Comparison of ENCODE assay signal across 13 cellular contexts in genomic region chr2:237435844-237436590, GRCh38. TPM values are rescaled to one million over a fixed set of nuclear protein-coding genes. Genes with fewer than 3 reads are reported as not detected.
DNase-seq lines count a peak whose midpoint lies in the region; ATAC-seq, FAIRE-seq and TF ChIP-seq lines count a peak whose summit lies in the region.
"Had no signal": no experiment of that assay in that cellular context is flagged by ENCODE, and none has a peak within 500 bp of the region (broad histone marks: within the 10 kb centered on the region; RNA-seq: fewer than 3 reads in every experiment).

No MANE protein-coding gene starts in this region.

- no peak for FAIRE-seq in H1 (lab: Jason Lieb, UNC)
- FAIRE-seq: endometrium had no signal

- no peak overlapping the region for H2BK20ac ChIP-seq in H1 (ENCODE audit: low read length)

- no peaks in the 10 kb centered on the region for H4K20me1 ChIP-seq in H1 (replicated peaks in 1 of 2; ENCODE audit: control insufficient read depth in 1 of 2, insufficient read depth in 2 of 2, low read length in 2 of 2)

- TF ChIP-seq CTCF in AG04449 (IDR thresholded peaks at IDR 0.05; ENCODE audit: insufficient read depth, low read length, missing control alignments) (no peak), H1 (IDR thresholded peaks at IDR 0.05; ENCODE audit: control extremely low read depth in 1 of 3, insufficient read depth in 1 of 3, low read depth in 1 of 3, low read length in 3 of 3) (no peak), GM10266 (IDR thresholded peaks at IDR 0.05; ENCODE audit: control insufficient read depth, insufficient read depth, low read depth, missing control alignments) (no peak)

- H4K91ac ChIP-seq in H1 (replicated peaks; ENCODE audit: insufficient read length, low read length) (no peak overlapping the region), neuronal stem cell (ENCODE audit: low read depth, low read length, poor library complexity) (no peak overlapping the region)

- TF ChIP-seq RAD21 in H1 (IDR thresholded peaks at IDR 0.05 in 1 of 2, conservative IDR thresholded peaks at IDR 0.05 in 1 of 2; ENCODE audit: low read depth in 2 of 2, low read length in 2 of 2) = no peak

- H3K4me2 ChIP-seq in H1 (ENCODE audit: insufficient read depth in 1 of 2, low read depth in 2 of 2, low read length in 2 of 2) = no peak overlapping the region
- no peak overlapping the region for H3K4me2 ChIP-seq in neuronal stem cell (ENCODE audit: insufficient read depth, low read length, poor library complexity, severe bottlenecking)

- H3K23me2 ChIP-seq in H1 (ENCODE audit: low read depth, low read length) = no peaks in the 10 kb centered on the region

- CTCF ChIA-PET in AG04449 (lab: Yijun Ruan, JAX) = interaction anchor here (0.7 to 13.6 kb wide), 12 partner anchors 8 to 271 kb away, joined by 3 to 200 read pairs (median 5); partner anchors contain the start of gene COL6A3
- CTCF ChIA-PET in H1 (lab: Charles Lee; ENCODE audit: partially characterized antibody) = interaction anchor here (0.6 to 11.7 kb wide), 3 partner anchors 18 to 280 kb away, joined by 3 to 102 read pairs (median 3); partner anchors contain the start of gene COL6A3

- H2BK12ac ChIP-seq in H1 (ENCODE audit: low read depth, low read length) (no peak overlapping the region), neuronal stem cell (ENCODE audit: low read length) (no peak overlapping the region)

- H3K4me1 ChIP-seq in H1 (replicated peaks in 1 of 4; ENCODE audit: control insufficient read depth in 3 of 4, insufficient read depth in 4 of 4, low read length in 3 of 4) (peaks cover 0 to 17% (median 9%) of the 10 kb centered on the region in 4 experiments; a peak in 6 of 7 replicates), neuronal stem cell (ENCODE audit: control insufficient read depth in 2 of 2, insufficient read depth in 1 of 2, low read depth in 1 of 2, low read length in 2 of 2) (peaks cover 0 to 5% of the 10 kb centered on the region in 2 donors)
- H3K4me1 ChIP-seq: upper lobe of right lung had no signal

- H3K4me3 ChIP-seq in AG04449 (ENCODE audit: low read depth, low read length) (no peak overlapping the region), H1 (ENCODE audit: extremely low read depth in 1 of 4, insufficient read depth in 2 of 4, low read depth in 3 of 4, low read length in 4 of 4) (no peak overlapping the region), neuronal stem cell (ENCODE audit: low read length in 2 of 2) (no peak overlapping the region)
- H3K4me3 ChIP-seq: upper lobe of right lung had no signal

- no peak overlapping the region; the same call in 1 of the 2 replicates for H4K8ac ChIP-seq in H1 (ENCODE audit: extremely low read depth, insufficient read depth, low read length)
- no peak overlapping the region for H4K8ac ChIP-seq in neuronal stem cell (ENCODE audit: low read depth, low read length)

- H3K4ac ChIP-seq in H1 (replicated peaks; ENCODE audit: insufficient read length, low read depth, low read length) = no peak overlapping the region
- H3K4ac ChIP-seq in neuronal stem cell (ENCODE audit: low read length) = no peak overlapping the region

- TF ChIP-seq POLR2A in H1 (IDR thresholded peaks at IDR 0.05; ENCODE audit: control extremely low read depth in 1 of 2, low read depth in 2 of 2, low read length in 2 of 2) = no peak

- no peaks in the 10 kb centered on the region for H3K9me3 ChIP-seq in H1 (ENCODE audit: insufficient read depth in 2 of 2, low read depth in 1 of 2, low read length in 1 of 2)
- no peaks in the 10 kb centered on the region for H3K9me3 ChIP-seq in neuronal stem cell (replicated peaks in 1 of 2; ENCODE audit: control insufficient read depth in 2 of 2, insufficient read depth in 1 of 2, low read depth in 1 of 2, low read length in 2 of 2)
- H3K9me3 ChIP-seq: upper lobe of right lung had no signal

- H3K18ac ChIP-seq in H1 (ENCODE audit: extremely low read depth, low read length) (no peak overlapping the region), neuronal stem cell (ENCODE audit: low read length) (no peak overlapping the region)

- no peak for TF ChIP-seq EP300 in H1 (IDR thresholded peaks at IDR 0.05; ENCODE audit: borderline replicate concordance in 1 of 2, low read depth in 2 of 2, low read length in 2 of 2)

- H2AFZ ChIP-seq in H1 (ENCODE audit: low read length) = no peak overlapping the region
- H2AFZ ChIP-seq in neuronal stem cell (ENCODE audit: low read length) = no peak overlapping the region

- no peak overlapping the region for H2BK120ac ChIP-seq in H1 (replicated peaks; ENCODE audit: low read depth, low read length)
- H2BK120ac ChIP-seq in neuronal stem cell (ENCODE audit: low read depth, low read length) = no peak overlapping the region

- H3K27ac ChIP-seq in H1 (ENCODE audit: low read depth, low read length) (no peak overlapping the region), neuronal stem cell (replicated peaks; ENCODE audit: low read length) (no peak overlapping the region)
- H3K27ac ChIP-seq: upper lobe of right lung had no signal

- no peaks in the 10 kb centered on the region for H3K79me2 ChIP-seq in H1 (ENCODE audit: control insufficient read depth in 1 of 2, insufficient read depth in 2 of 2, low read length in 2 of 2)

- no peaks in the 10 kb centered on the region for H3K79me1 ChIP-seq in H1 (ENCODE audit: low read depth, low read length)
- no peaks in the 10 kb centered on the region for H3K79me1 ChIP-seq in neuronal stem cell (ENCODE audit: low read depth, low read length)

- no peak overlapping the region for H3K14ac ChIP-seq in H1 (ENCODE audit: insufficient read length)
- H3K14ac ChIP-seq in neuronal stem cell (ENCODE audit: low read length) = no peak overlapping the region

- no peak for ATAC-seq in GM18858 (IDR thresholded peaks at IDR 0.05; ENCODE audit: unreplicated experiment)

- H3K56ac ChIP-seq in H1 (replicated peaks; ENCODE audit: insufficient read length, low read depth, low read length) = no peak overlapping the region

- no peaks in the 10 kb centered on the region for H3K36me3 ChIP-seq in H1 (ENCODE audit: control insufficient read depth in 2 of 4, insufficient read depth in 4 of 4, low read length in 3 of 4)
- no peaks in the 10 kb centered on the region for H3K36me3 ChIP-seq in neuronal stem cell (replicated peaks in 1 of 2; ENCODE audit: control insufficient read depth in 2 of 2, insufficient read depth in 2 of 2, low read length in 2 of 2)
- H3K36me3 ChIP-seq: upper lobe of right lung had no signal

- H3K27me3 ChIP-seq in H1 (replicated peaks in 1 of 4; ENCODE audit: control insufficient read depth in 3 of 4, extremely low read depth in 1 of 4, insufficient read depth in 3 of 4, low read length in 3 of 4) (no peaks in the 10 kb centered on the region; a peak in 1 of 7 replicates), neuronal stem cell (ENCODE audit: control insufficient read depth in 3 of 3, insufficient read depth in 3 of 3, low read depth in 1 of 3, low read length in 3 of 3) (peaks cover 0 to 3% (median 0%) of the 10 kb centered on the region in 3 experiments)

- H2AK5ac ChIP-seq in H1 (ENCODE audit: low read depth, low read length) (no peak overlapping the region), neuronal stem cell (ENCODE audit: low read depth, low read length) (peak overlapping the region; percentile 42)

- H3K23ac ChIP-seq in H1 (ENCODE audit: insufficient read length) = no peak overlapping the region
- no peak overlapping the region for H3K23ac ChIP-seq in neuronal stem cell (ENCODE audit: low read depth, low read length, poor library complexity)

- 0 out of 2 replicates have a peak overlapping the region, but pooled peaks have one; percentile 18 for H2BK15ac ChIP-seq in H1 (ENCODE audit: low read length)
- no peak overlapping the region for H2BK15ac ChIP-seq in neuronal stem cell (ENCODE audit: low read length)

- H2BK5ac ChIP-seq in H1 (ENCODE audit: low read depth, low read length) (no peak overlapping the region), neuronal stem cell (ENCODE audit: low read length) (no peak overlapping the region)

- no peak overlapping the region for H3K9ac ChIP-seq in H1 (replicated peaks in 1 of 4; ENCODE audit: extremely low read depth in 1 of 4, low read depth in 3 of 4, low read length in 3 of 4)
- no peak overlapping the region for H3K9ac ChIP-seq in neuronal stem cell (ENCODE audit: low read depth, low read length, poor library complexity)

- POLR2A ChIA-PET in AG04449 (lab: Yijun Ruan, JAX) = interaction anchor here (1.8 to 9.9 kb wide), 2 partner anchors 24 to 65 kb away, joined by 4 to 76 read pairs; partner anchors contain the start of gene COL6A3
- POLR2A ChIA-PET in H1 (lab: Charles Lee; ENCODE audit: partially characterized antibody) = no interaction called here

- WGBS in H1 (ENCODE audit: extremely low coverage in 1 of 2, insufficient coverage in 1 of 2, insufficient read length in 1 of 2, insufficient replicate concordance in 2 of 2, low coverage in 1 of 2, low lambda C conversion rate in 2 of 2, missing lambda C conversion rate in 1 of 2), 2 experiments = 89% methylated on average over 10 of the region's 10 CpGs; no CpG with 5 or more reads in 1 of the 2 experiments
- no CpG with 5 or more reads among the region's 10 CpGs for WGBS in neuronal stem cell (ENCODE audit: extremely low coverage in 2 of 2, insufficient read length in 2 of 2, insufficient replicate concordance in 1 of 2), 2 donors

- H4K5ac ChIP-seq in H1 (ENCODE audit: insufficient read length, low read depth, low read length) = no peak overlapping the region

- peak; percentile 63 for DNase-seq in AG04449 (ENCODE audit: low read depth, low spot score)
- DNase-seq in LHCN-M2 (ENCODE audit: low read depth) = peak; percentile 92
- DNase-seq in H1 (ENCODE audit: low read depth in 1 of 2, low spot score in 2 of 2) = no peak
- DNase-seq in neuronal stem cell (ENCODE audit: low spot score) = no peak
- DNase-seq in activated effector memory CD4-positive, alpha-beta T cell treated with Interleukin-2 at 50 U/mL for 16 hours = no peak
- DNase-seq in GM10266 (ENCODE audit: extremely low spot score) = no peak
- no peak for DNase-seq in activated gamma-delta T cell (lab: John Stamatoyannopoulos, UW)
- DNase-seq: DMS53, NCI-H2227 treated with DMSO at 0.1 percent for 48 hours, posterior cingulate gyrus, upper lobe of right lung had no signal

RNA-seq across cellular contexts. Expression of gene COL6A3, which starts 22.1 kb away (rescaled TPM):
- total RNA-seq in LHCN-M2 (2014; rRNA removed) = 5.2 and 9.2 TPM in 2 replicates
- 2.5 TPM for polyA plus RNA-seq in LHCN-M2 (2012)
- 3.4 and 3.5 TPM in 2 replicates for total RNA-seq in H1 (2021; fragmentation: NEBNext Ultra II Directional; extraction: Animal tissue kit (Norgen Biotek cat#: 25700))
- polyA plus RNA-seq in H1 (2011; rRNA removed) = 1.2 and 1.9 TPM in 2 replicates
- polyA plus RNA-seq in H1 (2011; cell fraction: cytosol; rRNA removed) = 1.2 TPM
- polyA plus RNA-seq in H1 (2011; cell fraction: nucleus; rRNA removed) = 4.1 TPM
- polyA plus RNA-seq in H1 (2012, experiment 1 of 2) = 2.4 to 3.5 TPM (median 3.0 TPM) in 4 replicates
- polyA plus RNA-seq in H1 (2012, experiment 2 of 2) = 0.60 TPM
- polyA plus RNA-seq in H1 (2013, experiment 1 of 2) = 5.0 TPM
- 3.8 TPM for polyA plus RNA-seq in H1 (2013, experiment 2 of 2)
- polyA minus RNA-seq in H1 (2011; rRNA and poly(A)+ RNA removed) = 3.1 and 6.5 TPM in 2 replicates
- polyA minus RNA-seq in H1 (2011; cell fraction: cytosol; rRNA and poly(A)+ RNA removed) = 3.0 TPM
- 6.4 TPM for polyA minus RNA-seq in H1 (2011; cell fraction: nucleus; rRNA and poly(A)+ RNA removed)
- 0.07 TPM for polyA plus RNA-seq in neuronal stem cell (2013, experiment 1 of 2)
- polyA plus RNA-seq in neuronal stem cell (2013, experiment 2 of 2) = 0.08 TPM

RNA-seq across cellular contexts. Expression of gene MLPH, which starts 51.0 kb away (rescaled TPM):
- total RNA-seq in LHCN-M2 (2014; rRNA removed) = 145 and 155 TPM in 2 replicates
- polyA plus RNA-seq in LHCN-M2 (2012) = 103 TPM
- 17.0 TPM in 2 replicates for total RNA-seq in H1 (2021; fragmentation: NEBNext Ultra II Directional; extraction: Animal tissue kit (Norgen Biotek cat#: 25700))
- polyA plus RNA-seq in H1 (2011; rRNA removed) = 12.7 and 16.9 TPM in 2 replicates
- 12.6 TPM for polyA plus RNA-seq in H1 (2011; cell fraction: cytosol; rRNA removed)
- 47.0 TPM for polyA plus RNA-seq in H1 (2011; cell fraction: nucleus; rRNA removed)
- polyA plus RNA-seq in H1 (2012, experiment 1 of 2) = 15.7 to 18.9 TPM (median 17.7 TPM) in 4 replicates
- 7.2 TPM for polyA plus RNA-seq in H1 (2012, experiment 2 of 2)
- polyA plus RNA-seq in H1 (2013, experiment 1 of 2) = 11.2 TPM
- polyA plus RNA-seq in H1 (2013, experiment 2 of 2) = 11.0 TPM
- polyA minus RNA-seq in H1 (2011; rRNA and poly(A)+ RNA removed) = 14.5 and 14.8 TPM in 2 replicates
- polyA minus RNA-seq in H1 (2011; cell fraction: cytosol; rRNA and poly(A)+ RNA removed) = 10.6 TPM
- polyA minus RNA-seq in H1 (2011; cell fraction: nucleus; rRNA and poly(A)+ RNA removed) = 14.1 TPM
- polyA plus RNA-seq in neuronal stem cell (2013, experiment 1 of 2) = 0.03 TPM
- 0.08 TPM for polyA plus RNA-seq in neuronal stem cell (2013, experiment 2 of 2)

Comparison
In these comparisons a context has a peak if more than half of its experiments do, and no peak if none do; other contexts are left out.
1. DNase-seq: peak in AG04449 (single experiment) and LHCN-M2 (single experiment); none in H1 (0 of 2), neuronal stem cell (single experiment), activated effector memory CD4-positive, alpha-beta T cell treated with Interleukin-2 at 50 U/mL for 16 hours (single experiment), GM10266 (single experiment) and activated gamma-delta T cell (single experiment).